Comparison of ENCODE assay signal across 10 cellular contexts in genomic region chr6:138410972-138411667, GRCh38. TPM values are rescaled to one million over a fixed set of nuclear protein-coding genes. Genes with fewer than 3 reads are reported as not detected.
A peak's percentile ranks its signal among the peaks of the same experiment; 100 is the strongest.
DNase-seq lines count a peak whose midpoint lies in the region; ATAC-seq and TF ChIP-seq lines count a peak whose summit lies in the region.
"Had no signal": no experiment of that assay in that cellular context is flagged by ENCODE, and none has a peak within 500 bp of the region (broad histone marks: within the 10 kb centered on the region; RNA-seq: fewer than 3 reads in every experiment).

No MANE protein-coding gene starts in this region.

- peaks cover 76% of the 10 kb centered on the region for H3K36me3 ChIP-seq in adipocyte (ENCODE audit: control insufficient read depth, insufficient read depth, low read length, severe bottlenecking)
- peaks cover 15 to 94% (median 52%) of the 10 kb centered on the region in 4 donors for H3K36me3 ChIP-seq in upper lobe of left lung

- TF ChIP-seq CTCF in omental fat pad (IDR thresholded peaks at IDR 0.05) (no peak), upper lobe of left lung (IDR thresholded peaks at IDR 0.05) (no peak)

- H3K4me1 ChIP-seq in adipocyte (ENCODE audit: control insufficient read depth, insufficient read depth, low read length) = peaks cover 59% of the 10 kb centered on the region
- peaks cover 4 to 16% (median 12%) of the 10 kb centered on the region in 4 donors for H3K4me1 ChIP-seq in upper lobe of left lung

- H3K27ac ChIP-seq in upper lobe of left lung = peak overlapping the region in 2 of 4 donors; percentile 8 to 30

- H3K9me3 ChIP-seq in adipocyte (ENCODE audit: control insufficient read depth, low read length) (no peaks in the 10 kb centered on the region), upper lobe of left lung (no peaks in the 10 kb centered on the region)

- DNase-seq in adipocyte (ENCODE audit: low read depth) = peak; percentile 41
- DNase-seq in omental fat pad (ENCODE audit: low spot score) = no peak
- no peak for DNase-seq in upper lobe of left lung
- no peak for DNase-seq in NCI-H1105 (lab: John Stamatoyannopoulos, UW)
- no peak for DNase-seq in COR-L47 (lab: John Stamatoyannopoulos, UW)
- DNase-seq: Right ventricle myocardium superior had no signal

- TF ChIP-seq POLR2A in upper lobe of left lung (IDR thresholded peaks at IDR 0.05) = no peak

- no peak overlapping the region for H3K4me3 ChIP-seq in adipocyte (ENCODE audit: low read length)
- no peak overlapping the region for H3K4me3 ChIP-seq in upper lobe of left lung

- WGBS in upper lobe of left lung, 2 donors = 77 to 86% methylated on average over 2 of the region's 2 CpGs

- peak; percentile 79 for ATAC-seq in GM18870 (IDR thresholded peaks at IDR 0.05; ENCODE audit: unreplicated experiment)
- ATAC-seq in HG03442 (IDR thresholded peaks at IDR 0.05; ENCODE audit: unreplicated experiment) = peak; percentile 74
- ATAC-seq in omental fat pad (ENCODE audit: low FRiP score) = peak; percentile 41
- ATAC-seq in upper lobe of left lung (ENCODE audit: low FRiP score in 2 of 2) = no peak
- ATAC-seq in HG02623 (IDR thresholded peaks at IDR 0.05; ENCODE audit: unreplicated experiment) = no peak

- H3K9ac ChIP-seq in adipocyte (ENCODE audit: low read length) = peak overlapping the region; percentile 13

- no peaks in the 10 kb centered on the region for H3K27me3 ChIP-seq in adipocyte (replicated peaks; ENCODE audit: control insufficient read depth, insufficient read depth, low read length)
- no peaks in the 10 kb centered on the region for H3K27me3 ChIP-seq in upper lobe of left lung

- TF ChIP-seq EP300 in upper lobe of left lung (IDR thresholded peaks at IDR 0.05) = no peak

RNA-seq across cellular contexts. Expression of gene HEBP2, which starts 7.1 kb away (rescaled TPM):
- total RNA-seq in omental fat pad (100 to 1,000 TPM; 118 to 282 (median 205) TPM), upper lobe of left lung (10 to 100 TPM; 11.5 to 68.0 (median 48.6) TPM)

RNA-seq across cellular contexts. Expression of gene SMIM28, which starts 33.4 kb away (rescaled TPM):
- not detected for total RNA-seq in omental fat pad
- not detected for total RNA-seq in upper lobe of left lung
- total RNA-seq: frontal cortex, Right ventricle myocardium superior had no signal

Comparison
In these comparisons a context has a peak if more than half of its experiments do, and no peak if none do; other contexts are left out.
1. ATAC-seq: peak in GM18870 (single experiment), HG03442 (single experiment) and omental fat pad (single experiment); none in upper lobe of left lung (0 of 2) and HG02623 (single experiment).